14 cellular contexts compared by ENCODE assay signal in the genomic region with DNA sequence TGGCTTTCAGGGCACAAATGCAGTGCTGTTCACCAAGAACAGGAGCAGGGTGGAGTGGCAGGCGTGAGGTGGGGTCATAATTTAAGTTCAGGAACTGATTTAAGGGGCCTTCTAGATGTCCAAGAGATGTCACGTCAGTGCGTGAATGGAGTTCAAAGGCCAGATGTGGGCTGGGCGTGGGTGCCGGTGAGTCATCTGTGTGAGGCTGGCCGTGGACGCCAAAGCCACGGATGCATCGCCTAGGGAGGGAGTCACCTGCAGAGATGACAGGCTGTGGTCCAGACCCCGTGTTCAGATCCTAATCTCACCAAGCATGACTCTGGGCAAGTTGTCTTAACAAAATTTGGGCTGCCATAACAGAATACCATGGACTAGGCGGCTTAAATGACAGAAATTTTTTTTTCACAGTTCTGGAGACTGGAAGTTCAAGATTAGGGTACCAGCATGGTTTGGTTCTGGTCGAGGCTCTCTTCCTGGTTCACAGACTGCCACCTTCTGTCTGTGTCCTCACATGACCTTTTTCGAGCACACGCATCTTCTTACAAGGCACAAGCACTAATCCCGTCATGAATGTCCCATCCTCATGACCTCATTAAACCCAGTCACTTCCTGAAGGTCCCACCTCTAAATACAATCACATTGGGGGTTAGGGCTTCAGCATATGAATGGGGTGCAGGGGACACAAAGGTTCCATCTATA.
DNase-seq lines count a peak whose midpoint lies in the region; ATAC-seq, FAIRE-seq and TF ChIP-seq lines count a peak whose summit lies in the region.
"Had no signal": no experiment of that assay in that cellular context is flagged by ENCODE, and none has a peak within 500 bp of the region (broad histone marks: within the 10 kb centered on the region; RNA-seq: fewer than 3 reads in every experiment).

No MANE protein-coding gene starts in this region.

- 74% methylated on average over 15 of the region's 15 CpGs for WGBS in GM12878 (ENCODE audit: insufficient coverage, insufficient replicate concordance, low lambda C conversion rate, missing lambda C conversion rate)

- no peaks in the 10 kb centered on the region; the same call in 1 of the 2 replicates for H3K36me3 ChIP-seq in Loucy (ENCODE audit: insufficient read depth, low read length)
- no peaks in the 10 kb centered on the region for H3K36me3 ChIP-seq in GM12878 (ENCODE audit: control insufficient read depth in 2 of 2, insufficient read depth in 2 of 2, low read length in 1 of 2)
- H3K36me3 ChIP-seq: lower lobe of right lung had no signal

- H3K9me3 Mint-ChIP-seq in Calu3 (ENCODE audit: low read depth, unreplicated experiment): no peaks in the 10 kb centered on the region
- H3K9me3 Mint-ChIP-seq: activated T-helper 1 cell treated with anti-CD3 and anti-CD28 coated beads, Interleukin-12 subunit alpha, Interleukin-12 subunit beta, Interleukin-2, Interleukin-4 antibody, amounts not matched to agents 30 ng/mL and 10 ng/mL and 1 ng/mL, durations not matched to agents 14 hours and 24 hours and 36 hours had no signal

- TF ChIP-seq RAD21 in GM12878 (IDR thresholded peaks at IDR 0.05; ENCODE audit: insufficient read depth, low read depth, low read length): peak; percentile 8; the same call in 1 of the 2 replicates

- H3K9me3 ChIP-seq in Loucy (ENCODE audit: insufficient read depth, low read depth, low read length) (no peaks in the 10 kb centered on the region), GM12878 (replicated peaks; ENCODE audit: control insufficient read depth, insufficient read depth, low read length) (no peaks in the 10 kb centered on the region)
- H3K9me3 ChIP-seq: lower lobe of right lung, spleen had no signal

- POLR2A ChIA-PET in GM12878 (lab: Charles Lee): no interaction called here

- H4K20me1 ChIP-seq in Loucy (ENCODE audit: insufficient read depth, low read length, poor library complexity, severe bottlenecking): peaks cover 4% of the 10 kb centered on the region
- H4K20me1 ChIP-seq in GM12878 (ENCODE audit: control insufficient read depth, insufficient read depth): no peaks in the 10 kb centered on the region; the same call in 1 of the 2 replicates

- CTCF ChIA-PET in GM12878 (lab: Yijun Ruan, JAX): interaction anchor here (1.0 kb wide), 2 partner anchors 142 to 145 kb away, joined by 3 read pairs; no protein-coding TSS in a partner anchor
- CTCF ChIA-PET in Calu3 (lab: Charles Lee): no interaction called here

- no peaks in the 10 kb centered on the region for H3K9me2 ChIP-seq in Loucy (replicated peaks; ENCODE audit: low read depth, low read length)

- intact Hi-C loops in GM12878 (cut with micrococcal nuclease; ENCODE audit: unreplicated experiment) (no loop called here), Calu3 (cut with micrococcal nuclease; ENCODE audit: unreplicated experiment) (no loop called here)

- no peak for TF ChIP-seq POLR2A in GM12878 (IDR thresholded peaks at IDR 0.05; ENCODE audit: low read depth, low read length)

- RAD21 ChIA-PET in GM12878 (lab: Charles Lee; ENCODE audit: unreplicated experiment): interaction anchor here (1.1 kb wide), 3 partner anchors 107 to 147 kb away, joined by 3 to 4 read pairs (median 3); no protein-coding TSS in a partner anchor

- no peak for ATAC-seq in GM12878
- peak; percentile 41 for ATAC-seq in stimulated activated naive CD8-positive, alpha-beta T cell treated with anti-CD3 and anti-CD28 coated beads, Interleukin-15, Interleukin-2, amounts not matched to agents 100 U/mL and 50 U/mL, for 24 hours
- ATAC-seq: lower lobe of right lung had no signal

- H3K4me2 ChIP-seq in Loucy (ENCODE audit: low read depth, low read length, poor library complexity, severe bottlenecking): no peak overlapping the region
- no peak overlapping the region for H3K4me2 ChIP-seq in GM12878 (ENCODE audit: control insufficient read depth, insufficient read depth)
- H3K4me2 ChIP-seq: hepatocyte had no signal

- H3K27me3 ChIP-seq in Loucy (ENCODE audit: insufficient read depth, low read length, poor library complexity, severe bottlenecking) (no peaks in the 10 kb centered on the region), GM12878 (replicated peaks in 1 of 2; ENCODE audit: control insufficient read depth in 2 of 2, insufficient read depth in 2 of 2, low read length in 1 of 2) (no peaks in the 10 kb centered on the region)
- H3K27me3 ChIP-seq: hepatocyte had no signal

- H3K4me1 ChIP-seq in Loucy (ENCODE audit: insufficient read depth, low read length, poor library complexity, severe bottlenecking) (peaks cover 35% of the 10 kb centered on the region), GM12878 (ENCODE audit: control insufficient read depth, insufficient read depth, low read length) (peaks cover 14% of the 10 kb centered on the region)
- H3K4me1 ChIP-seq: lower lobe of right lung had no signal

- H3K9ac ChIP-seq in Loucy (ENCODE audit: low read depth, low read length, poor library complexity, severe bottlenecking): no peak overlapping the region
- H3K9ac ChIP-seq in GM12878 (ENCODE audit: control insufficient read depth, insufficient read depth, low read length): no peak overlapping the region

- SMC1A ChIA-PET in GM12878 (lab: Charles Lee; ENCODE audit: uncharacterized antibody, unreplicated experiment): interaction anchor here (1.0 kb wide), 1 partner anchor 143 kb away, joined by 3 read pairs; no protein-coding TSS in a partner anchor

- peaks cover 6% of the 10 kb centered on the region for H3K36me3 Mint-ChIP-seq in Calu3 (ENCODE audit: insufficient read depth, unreplicated experiment)

- H3K79me2 ChIP-seq in Loucy (ENCODE audit: insufficient read depth, low read length) (no peaks in the 10 kb centered on the region), GM12878 (ENCODE audit: control insufficient read depth, insufficient read depth, low read length) (no peaks in the 10 kb centered on the region)
- H3K79me2 ChIP-seq: hepatocyte had no signal

- TF ChIP-seq CTCF in Loucy (conservative IDR thresholded peaks at IDR 0.05; ENCODE audit: low read length) (peak; percentile 36), GM12878 (IDR thresholded peaks at IDR 0.05 in 2 of 3, conservative IDR thresholded peaks at IDR 0.05 in 1 of 3; ENCODE audit: control insufficient read depth in 2 of 3, extremely low read depth in 1 of 3, insufficient read depth in 1 of 3, low read depth in 3 of 3, low read length in 3 of 3) (peak in 2 of 3 experiments; percentile 12 to 27; a peak in 1 of 6 replicates), Calu3 (IDR thresholded peaks at IDR 0.05; ENCODE audit: unreplicated experiment) (no peak)

- no peaks in the 10 kb centered on the region for H3F3A ChIP-seq in Loucy (ENCODE audit: low read depth)

- peak; percentile 32 for DNase-seq in stimulated activated CD4-positive, alpha-beta T cell treated with anti-CD3 and anti-CD28 coated beads, Interleukin-15, amount 100 ng/mL, for 24 hours
- no peak for DNase-seq in stimulated activated CD4-positive, alpha-beta T cell treated with anti-CD3 and anti-CD28 coated beads, Interleukin-12 subunit alpha, Interleukin-12 subunit beta, amount 100 ng/mL, for 4 hours
- DNase-seq in GM12878 (ENCODE audit: low read depth, low spot score) (no peak), HT-29 (ENCODE audit: low spot score) (no peak), Calu3 (no peak), DMS153 treated with DMSO at 0.1 percent for 48 hours (lab: John Stamatoyannopoulos, UW; ENCODE audit: unreplicated experiment) (no peak)
- peak; percentile 35 for DNase-seq in stimulated activated naive CD8-positive, alpha-beta T cell treated with anti-CD3 and anti-CD28 coated beads, Interleukin-15, Interleukin-2, amounts not matched to agents 100 U/mL and 50 U/mL, for 24 hours
- DNase-seq: lower lobe of right lung, occipital lobe, spleen had no signal

- TF ChIP-seq EP300 in GM12878 (IDR thresholded peaks at IDR 0.05; ENCODE audit: borderline replicate concordance in 1 of 2, control insufficient read depth in 1 of 2, low read depth in 2 of 2, low read length in 2 of 2): no peak

- H2AFZ ChIP-seq in Loucy (ENCODE audit: low read length) (no peak overlapping the region), GM12878 (ENCODE audit: control insufficient read depth, low read depth, low read length) (no peak overlapping the region)
- H2AFZ ChIP-seq: hepatocyte had no signal

- H3K4me3 ChIP-seq in Loucy (ENCODE audit: low read length, poor library complexity, severe bottlenecking) (no peak overlapping the region), GM12878 (no peak overlapping the region)
- H3K4me3 ChIP-seq: hepatocyte, lower lobe of right lung, spleen had no signal

- no peak for FAIRE-seq in GM12878 (lab: Jason Lieb, UNC)
- FAIRE-seq: bronchial epithelial cell had no signal

- no peak overlapping the region for H3K27ac Mint-ChIP-seq in Calu3 (ENCODE audit: unreplicated experiment)
- H3K27ac Mint-ChIP-seq: activated T-helper 1 cell treated with anti-CD3 and anti-CD28 coated beads, Interleukin-12 subunit alpha, Interleukin-12 subunit beta, Interleukin-2, Interleukin-4 antibody, amounts not matched to agents 30 ng/mL and 10 ng/mL and 1 ng/mL, durations not matched to agents 14 hours and 24 hours and 36 hours had no signal

- BruUV-seq in GM12878 (replicated peaks; lab: Mats Ljungman, UMichigan) (no TSS peak), Calu3 (replicated peaks; lab: Mats Ljungman, UMichigan) (no TSS peak)

- in situ Hi-C loops in GM12878 (cut with MboI): loop anchor here (10.0 kb wide), 1 partner anchor 145 kb away; no protein-coding TSS in a partner anchor

- H3K27me3 Mint-ChIP-seq in Calu3 (ENCODE audit: unreplicated experiment): no peaks in the 10 kb centered on the region

- H3K27ac ChIP-seq in GM12878 (ENCODE audit: control insufficient read depth, insufficient read depth): no peak overlapping the region
- H3K27ac ChIP-seq: hepatocyte, lower lobe of right lung, spleen had no signal

- H3K4me1 Mint-ChIP-seq in Calu3 (ENCODE audit: low read depth, unreplicated experiment): peaks cover 23% of the 10 kb centered on the region

- H3K4me3 Mint-ChIP-seq in Calu3 (ENCODE audit: low read depth, unreplicated experiment): no peak overlapping the region
- H3K4me3 Mint-ChIP-seq: activated T-helper 1 cell treated with anti-CD3 and anti-CD28 coated beads, Interleukin-12 subunit alpha, Interleukin-12 subunit beta, Interleukin-2, Interleukin-4 antibody, amounts not matched to agents 30 ng/mL and 10 ng/mL and 1 ng/mL, durations not matched to agents 14 hours and 24 hours and 36 hours had no signal

TF ChIP-seq in GM12878, 131 proteins besides CTCF, POLR2A, EP300 and RAD21:
- TF ChIP-seq BHLHE40 (IDR thresholded peaks at IDR 0.05; ENCODE audit: borderline replicate concordance in 1 of 2, low read depth in 2 of 2, low read length in 1 of 2) (peak in 1 of 2 experiments; percentile 9; a peak in 1 of 4 replicates), PML (IDR thresholded peaks at IDR 0.05; ENCODE audit: low read length) (no peak)

Comparison
In these comparisons a context has a peak if more than half of its experiments do, and no peak if none do; other contexts are left out.
1. DNase-seq: peak in stimulated activated CD4-positive, alpha-beta T cell treated with anti-CD3 and anti-CD28 coated beads, Interleukin-15, amount 100 ng/mL, for 24 hours (single experiment) and stimulated activated naive CD8-positive, alpha-beta T cell treated with anti-CD3 and anti-CD28 coated beads, Interleukin-15, Interleukin-2, amounts not matched to agents 100 U/mL and 50 U/mL, for 24 hours (single experiment); none in stimulated activated CD4-positive, alpha-beta T cell treated with anti-CD3 and anti-CD28 coated beads, Interleukin-12 subunit alpha, Interleukin-12 subunit beta, amount 100 ng/mL, for 4 hours (single experiment), GM12878 (single experiment), HT-29 (single experiment), Calu3 (single experiment) and DMS153 treated with DMSO at 0.1 percent for 48 hours (single experiment).